ENCODE assay signal across 8 cellular contexts in the genomic region with DNA sequence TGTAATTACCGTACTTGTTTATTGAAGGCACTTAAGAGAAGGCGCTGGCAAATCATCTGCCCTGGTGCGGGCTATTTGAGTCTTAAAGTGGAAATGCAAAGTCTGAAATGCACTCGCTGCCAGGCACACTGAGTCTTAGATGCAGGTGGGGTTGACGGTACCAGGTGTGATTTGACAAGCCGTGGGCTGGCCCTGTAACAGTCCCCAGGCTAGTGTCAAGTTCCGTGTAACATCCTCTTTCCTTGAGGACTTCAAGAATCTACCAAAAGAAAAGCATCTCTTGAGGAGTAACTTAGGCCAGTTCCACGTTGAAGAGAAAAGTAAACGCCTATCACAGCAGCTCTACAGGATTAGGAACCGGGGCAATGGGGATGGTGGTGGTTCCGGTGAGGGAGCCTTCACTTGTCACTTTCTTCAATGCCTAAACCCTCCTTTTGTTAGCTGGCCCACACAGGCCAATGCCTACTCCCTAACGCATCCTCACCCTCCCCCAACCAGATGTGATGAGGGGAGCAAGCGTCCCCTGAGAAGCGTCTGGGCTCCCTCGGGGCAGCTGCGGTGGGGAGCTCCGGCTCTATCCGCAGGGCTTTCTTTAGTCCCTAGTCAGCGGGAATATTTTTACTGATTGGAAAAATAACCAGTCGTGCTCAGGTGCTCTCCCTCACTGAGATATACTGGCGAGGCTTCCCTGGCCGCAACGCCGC. TPM values are rescaled to one million over a fixed set of nuclear protein-coding genes. Genes with fewer than 3 reads are reported as not detected.
DNase-seq lines count a peak whose midpoint lies in the region; ATAC-seq and TF ChIP-seq lines count a peak whose summit lies in the region.

No MANE protein-coding gene starts in this region.

- peaks cover 8% of the 10 kb centered on the region for H3K36me3 Mint-ChIP-seq in activated CD4-positive, alpha-beta memory T cell treated with anti-CD3 and anti-CD28 coated beads for 36 hours

- DNase-seq in GM10248 (ENCODE audit: extremely low spot score) (peak; percentile 33), cardiac muscle cell (ENCODE audit: low read depth in 1 of 2, low spot score in 1 of 2) (no peak), retinal pigment epithelial cell (ENCODE audit: low read depth) (no peak), NCI-H446 (lab: John Stamatoyannopoulos, UW) (no peak)
- DNase-seq in activated CD4-positive, alpha-beta memory T cell treated with anti-CD3 and anti-CD28 coated beads for 36 hours: peak; percentile 18
- no peak for DNase-seq in central memory CD4-positive, alpha-beta T cell

- peak overlapping the region; percentile 100 for H3K27ac Mint-ChIP-seq in activated CD4-positive, alpha-beta memory T cell treated with anti-CD3 and anti-CD28 coated beads for 36 hours

- CTCF ChIA-PET in GM10248 (lab: Yijun Ruan, JAX): interaction anchor here (1.0 to 5.2 kb wide), 3 partner anchors 14 to 141 kb away, joined by 4 to 36 read pairs (median 20); no protein-coding TSS in a partner anchor
- CTCF ChIA-PET in activated CD4-positive, alpha-beta memory T cell treated with anti-CD3 and anti-CD28 coated beads for 36 hours (lab: Charles Lee): interaction anchor here (0.5 to 2.6 kb wide), 8 partner anchors 11 to 1643 kb away, joined by 3 to 16 read pairs (median 6); no protein-coding TSS in a partner anchor

- H3K4me1 Mint-ChIP-seq in activated CD4-positive, alpha-beta memory T cell treated with anti-CD3 and anti-CD28 coated beads for 36 hours (ENCODE audit: low read depth): peaks cover 33% of the 10 kb centered on the region

- no peaks in the 10 kb centered on the region for H3K27me3 ChIP-seq in cardiac muscle cell

- H3K36me3 ChIP-seq in cardiac muscle cell: no peaks in the 10 kb centered on the region

- TF ChIP-seq CTCF in GM10248 (IDR thresholded peaks at IDR 0.05; ENCODE audit: control extremely low read depth, extremely low read depth, low read depth, missing control alignments): no peak
- no peak for TF ChIP-seq CTCF in cardiac muscle cell (IDR thresholded peaks at IDR 0.05; ENCODE audit: low read depth, low read length)
- no peak for TF ChIP-seq CTCF in retinal pigment epithelial cell (conservative IDR thresholded peaks at IDR 0.05; ENCODE audit: low read depth, low read length)

- H3K27ac ChIP-seq in cardiac muscle cell: peak overlapping the region; percentile 93

- H3K9me3 ChIP-seq in cardiac muscle cell (ENCODE audit: low read depth): no peaks in the 10 kb centered on the region

- H3K4me3 ChIP-seq in cardiac muscle cell (peak overlapping the region; percentile 54), retinal pigment epithelial cell (ENCODE audit: low read length) (peak overlapping the region; percentile 93)

- peak overlapping the region; percentile 99 for H3K4me3 Mint-ChIP-seq in activated CD4-positive, alpha-beta memory T cell treated with anti-CD3 and anti-CD28 coated beads for 36 hours

- H3K4me1 ChIP-seq in cardiac muscle cell (ENCODE audit: low read depth): peaks cover 7% of the 10 kb centered on the region

- intact Hi-C loops in activated CD4-positive, alpha-beta memory T cell treated with anti-CD3 and anti-CD28 coated beads for 36 hours (cut with micrococcal nuclease): loop anchor here (1.0 to 10.0 kb wide), 13 partner anchors 16 to 1953 kb away; a partner anchor contains a TSS

- no peaks in the 10 kb centered on the region for H3K9me3 Mint-ChIP-seq in activated CD4-positive, alpha-beta memory T cell treated with anti-CD3 and anti-CD28 coated beads for 36 hours

- ATAC-seq in GM19463 (IDR thresholded peaks at IDR 0.05; ENCODE audit: unreplicated experiment) (peak; percentile 21), HG03460 (IDR thresholded peaks at IDR 0.05; ENCODE audit: unreplicated experiment) (peak; percentile 34)

- POLR2A ChIA-PET in GM10248 (lab: Yijun Ruan, JAX): interaction anchor here (0.6 kb wide), 1 partner anchor 105 kb away, joined by 3 read pairs; no protein-coding TSS in a partner anchor
- POLR2A ChIA-PET in activated CD4-positive, alpha-beta memory T cell treated with anti-CD3 and anti-CD28 coated beads for 36 hours (lab: Charles Lee): interaction anchor here (0.6 to 2.9 kb wide), 5 partner anchors 10 to 251 kb away, joined by 3 to 29 read pairs (median 5); a partner anchor contains a TSS

- no peaks in the 10 kb centered on the region for H3K27me3 Mint-ChIP-seq in activated CD4-positive, alpha-beta memory T cell treated with anti-CD3 and anti-CD28 coated beads for 36 hours

RNA-seq across cellular contexts. Expression of a gene that starts 1.5 kb away (rescaled TPM):
- total RNA-seq in activated CD4-positive, alpha-beta memory T cell treated with anti-CD3 and anti-CD28 coated beads for 36 hours: 100 to 1,000 TPM; 113 to 119 TPM
- total RNA-seq in cardiac muscle cell: 183 and 199 TPM in 2 replicates
- polyA plus RNA-seq in cardiac muscle cell: 327 and 344 TPM in 2 replicates

Comparison
In these comparisons a context has a peak if more than half of its experiments do, and no peak if none do; other contexts are left out.
1. DNase-seq: peak in GM10248 (single experiment) and activated CD4-positive, alpha-beta memory T cell treated with anti-CD3 and anti-CD28 coated beads for 36 hours (single experiment); none in cardiac muscle cell (0 of 2), retinal pigment epithelial cell (single experiment), NCI-H446 (0 of 2) and central memory CD4-positive, alpha-beta T cell (single experiment).